Comparison of ENCODE assay signal across 1 cellular context in genomic region chr3:131072099-131072559, GRCh38.
TF ChIP-seq lines count a peak whose summit lies in the region.

No MANE protein-coding gene starts in this region.

TF ChIP-seq in K562, 482 proteins besides CTCF, POLR2A, EP300 and RAD21 (continued from another document and continues in another):
- TF ChIP-seq, protein P1, sequence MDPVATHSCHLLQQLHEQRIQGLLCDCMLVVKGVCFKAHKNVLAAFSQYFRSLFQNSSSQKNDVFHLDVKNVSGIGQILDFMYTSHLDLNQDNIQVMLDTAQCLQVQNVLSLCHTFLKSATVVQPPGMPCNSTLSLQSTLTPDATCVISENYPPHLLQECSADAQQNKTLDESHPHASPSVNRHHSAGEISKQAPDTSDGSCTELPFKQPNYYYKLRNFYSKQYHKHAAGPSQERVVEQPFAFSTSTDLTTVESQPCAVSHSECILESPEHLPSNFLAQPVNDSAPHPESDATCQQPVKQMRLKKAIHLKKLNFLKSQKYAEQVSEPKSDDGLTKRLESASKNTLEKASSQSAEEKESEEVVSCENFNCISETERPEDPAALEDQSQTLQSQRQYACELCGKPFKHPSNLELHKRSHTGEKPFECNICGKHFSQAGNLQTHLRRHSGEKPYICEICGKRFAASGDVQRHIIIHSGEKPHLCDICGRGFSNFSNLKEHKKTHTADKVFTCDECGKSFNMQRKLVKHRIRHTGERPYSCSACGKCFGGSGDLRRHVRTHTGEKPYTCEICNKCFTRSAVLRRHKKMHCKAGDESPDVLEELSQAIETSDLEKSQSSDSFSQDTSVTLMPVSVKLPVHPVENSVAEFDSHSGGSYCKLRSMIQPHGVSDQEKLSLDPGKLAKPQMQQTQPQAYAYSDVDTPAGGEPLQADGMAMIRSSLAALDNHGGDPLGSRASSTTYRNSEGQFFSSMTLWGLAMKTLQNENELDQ (CRISPR knock-in tag; IDR thresholded peaks at IDR 0.05; ENCODE audit: borderline replicate concordance) = no peak
- TF ChIP-seq, protein P2, sequence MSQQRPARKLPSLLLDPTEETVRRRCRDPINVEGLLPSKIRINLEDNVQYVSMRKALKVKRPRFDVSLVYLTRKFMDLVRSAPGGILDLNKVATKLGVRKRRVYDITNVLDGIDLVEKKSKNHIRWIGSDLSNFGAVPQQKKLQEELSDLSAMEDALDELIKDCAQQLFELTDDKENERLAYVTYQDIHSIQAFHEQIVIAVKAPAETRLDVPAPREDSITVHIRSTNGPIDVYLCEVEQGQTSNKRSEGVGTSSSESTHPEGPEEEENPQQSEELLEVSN (IDR thresholded peaks at IDR 0.05; ENCODE audit: borderline replicate concordance in 1 of 2, extremely low read depth in 1 of 2, insufficient read depth in 1 of 2, insufficient read length in 1 of 2, low read depth in 1 of 2, low read length in 1 of 2, poor library complexity in 1 of 2, severe bottlenecking in 1 of 2) = peak in 1 of 2 experiments; percentile 15
- TF ChIP-seq, protein P3, sequence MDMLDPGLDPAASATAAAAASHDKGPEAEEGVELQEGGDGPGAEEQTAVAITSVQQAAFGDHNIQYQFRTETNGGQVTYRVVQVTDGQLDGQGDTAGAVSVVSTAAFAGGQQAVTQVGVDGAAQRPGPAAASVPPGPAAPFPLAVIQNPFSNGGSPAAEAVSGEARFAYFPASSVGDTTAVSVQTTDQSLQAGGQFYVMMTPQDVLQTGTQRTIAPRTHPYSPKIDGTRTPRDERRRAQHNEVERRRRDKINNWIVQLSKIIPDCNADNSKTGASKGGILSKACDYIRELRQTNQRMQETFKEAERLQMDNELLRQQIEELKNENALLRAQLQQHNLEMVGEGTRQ (CRISPR knock-in tag; IDR thresholded peaks at IDR 0.05) = peak; percentile 72
- no peak for TF ChIP-seq XRCC5 (IDR thresholded peaks at IDR 0.05; ENCODE audit: low read depth, low read length)
- peak; percentile 84 for TF ChIP-seq JUND (IDR thresholded peaks at IDR 0.05; ENCODE audit: borderline replicate concordance, low read depth, low read length)
- peak; percentile 74; the same call in 2 of the 3 replicates for TF ChIP-seq JUND (tag; IDR thresholded peaks at IDR 0.05; ENCODE audit: borderline replicate concordance, low read depth, low read length)
- TF ChIP-seq, protein P4, sequence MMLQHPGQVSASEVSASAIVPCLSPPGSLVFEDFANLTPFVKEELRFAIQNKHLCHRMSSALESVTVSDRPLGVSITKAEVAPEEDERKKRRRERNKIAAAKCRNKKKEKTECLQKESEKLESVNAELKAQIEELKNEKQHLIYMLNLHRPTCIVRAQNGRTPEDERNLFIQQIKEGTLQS (IDR thresholded peaks at IDR 0.05) = peak; percentile 76
- TF ChIP-seq, protein P4 (CRISPR knock-in tag; conservative IDR thresholded peaks at IDR 0.05) = no peak
- peak; percentile 16; the same call in 1 of the 2 replicates for TF ChIP-seq MECOM (CRISPR knock-in tag; IDR thresholded peaks at IDR 0.05)
- peak; percentile 72 for TF ChIP-seq VEZF1 (CRISPR knock-in tag; IDR thresholded peaks at IDR 0.05)
- no peak for TF ChIP-seq ATF1 (CRISPR knock-in tag; IDR thresholded peaks at IDR 0.05)
- TF ChIP-seq ATF1 (tag; IDR thresholded peaks at IDR 0.05) = peak; percentile 33; the same call in 1 of the 2 replicates
- TF ChIP-seq NR2F6 (CRISPR knock-in tag; IDR thresholded peaks at IDR 0.05) = no peak
- no peak for TF ChIP-seq U2AF1 (optimal IDR thresholded peaks at IDR 0.05; ENCODE audit: low read depth, low read length)
- no peak for TF ChIP-seq ZNF57 (CRISPR knock-in tag; IDR thresholded peaks at IDR 0.05)
- TF ChIP-seq ZNF407 (IDR thresholded peaks at IDR 0.05; ENCODE audit: low read depth) = peak; percentile 65
- peak; percentile 64; the same call in 1 of the 2 replicates for TF ChIP-seq ZNF583 (CRISPR knock-in tag; IDR thresholded peaks at IDR 0.05)
- TF ChIP-seq DACH1 (IDR thresholded peaks at IDR 0.05; ENCODE audit: partially characterized antibody) = no peak
- TF ChIP-seq, protein P5, sequence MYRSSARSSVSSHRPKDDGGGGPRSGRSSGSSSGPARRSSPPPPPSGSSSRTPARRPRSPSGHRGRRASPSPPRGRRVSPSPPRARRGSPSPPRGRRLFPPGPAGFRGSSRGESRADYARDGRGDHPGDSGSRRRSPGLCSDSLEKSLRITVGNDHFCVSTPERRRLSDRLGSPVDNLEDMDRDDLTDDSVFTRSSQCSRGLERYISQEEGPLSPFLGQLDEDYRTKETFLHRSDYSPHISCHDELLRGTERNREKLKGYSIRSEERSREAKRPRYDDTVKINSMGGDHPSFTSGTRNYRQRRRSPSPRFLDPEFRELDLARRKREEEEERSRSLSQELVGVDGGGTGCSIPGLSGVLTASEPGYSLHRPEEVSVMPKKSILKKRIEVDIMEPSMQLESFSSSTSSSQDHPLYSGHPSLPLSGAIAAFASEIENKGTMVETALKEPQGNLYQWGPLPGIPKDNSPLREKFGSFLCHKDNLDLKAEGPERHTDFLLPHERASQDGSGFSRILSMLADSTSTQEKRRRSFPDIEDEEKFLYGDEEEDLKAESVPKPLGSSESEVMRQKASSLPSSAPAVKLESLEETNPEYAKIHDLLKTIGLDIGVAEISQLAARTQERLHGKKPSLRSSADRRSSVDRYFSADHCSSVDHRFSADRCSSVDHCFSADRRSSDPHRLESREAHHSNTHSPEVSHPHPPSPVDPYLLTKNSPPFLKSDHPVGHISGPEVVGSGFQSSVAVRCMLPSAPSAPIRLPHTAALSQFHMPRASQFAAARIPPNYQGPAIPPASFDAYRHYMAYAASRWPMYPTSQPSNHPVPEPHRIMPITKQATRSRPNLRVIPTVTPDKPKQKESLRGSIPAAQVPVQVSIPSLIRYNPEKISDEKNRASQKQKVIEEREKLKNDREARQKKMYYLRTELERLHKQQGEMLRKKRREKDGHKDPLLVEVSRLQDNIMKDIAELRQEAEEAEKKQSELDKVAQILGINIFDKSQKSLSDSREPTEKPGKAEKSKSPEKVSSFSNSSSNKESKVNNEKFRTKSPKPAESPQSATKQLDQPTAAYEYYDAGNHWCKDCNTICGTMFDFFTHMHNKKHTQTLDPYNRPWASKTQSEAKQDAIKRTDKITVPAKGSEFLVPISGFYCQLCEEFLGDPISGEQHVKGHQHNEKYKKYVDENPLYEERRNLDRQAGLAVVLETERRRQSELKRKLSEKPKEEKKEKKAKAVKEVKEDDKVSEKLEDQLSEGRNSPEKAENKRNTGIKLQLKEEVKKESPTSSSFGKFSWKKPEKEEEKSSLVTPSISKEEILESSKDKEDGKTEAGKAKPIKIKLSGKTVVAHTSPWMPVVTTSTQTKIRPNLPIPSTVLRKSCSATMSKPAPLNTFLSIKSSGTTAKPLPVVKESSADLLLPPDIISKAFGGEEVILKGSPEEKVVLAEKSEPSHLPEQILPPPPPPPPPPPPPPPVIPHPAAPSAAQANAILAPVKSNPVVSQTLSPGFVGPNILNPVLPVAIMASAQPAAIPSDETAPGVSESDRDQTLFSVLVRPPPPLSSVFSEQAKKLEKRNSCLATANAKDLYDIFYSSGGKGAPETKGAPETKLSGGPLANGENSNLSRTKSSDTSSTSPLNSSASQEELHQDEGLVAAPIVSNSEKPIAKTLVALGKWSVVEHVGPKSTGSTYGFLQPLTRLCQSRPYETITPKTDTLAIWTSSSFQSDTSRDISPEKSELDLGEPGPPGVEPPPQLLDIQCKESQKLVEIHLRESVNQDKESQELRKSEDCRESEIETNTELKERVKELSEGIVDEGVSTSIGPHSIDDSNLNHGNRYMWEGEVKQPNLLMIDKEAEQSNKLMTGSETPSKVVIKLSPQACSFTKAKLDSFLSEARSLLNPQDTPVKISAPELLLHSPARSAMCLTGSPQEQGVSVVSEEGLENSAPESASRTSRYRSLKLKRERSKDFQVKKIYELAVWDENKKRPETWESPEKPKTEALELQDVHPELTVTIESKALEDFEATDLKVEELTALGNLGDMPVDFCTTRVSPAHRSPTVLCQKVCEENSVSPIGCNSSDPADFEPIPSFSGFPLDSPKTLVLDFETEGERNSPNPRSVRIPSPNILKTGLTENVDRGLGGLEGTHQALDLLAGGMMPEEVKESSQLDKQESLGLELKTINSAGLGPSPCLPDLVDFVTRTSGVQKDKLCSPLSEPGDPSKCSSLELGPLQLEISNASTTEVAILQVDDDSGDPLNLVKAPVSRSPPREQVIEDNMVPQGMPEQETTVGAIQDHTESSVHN (IDR thresholded peaks at IDR 0.05; ENCODE audit: borderline replicate concordance in 1 of 2, low read depth in 1 of 2) = peak in 1 of 2 experiments; percentile 85; a peak in 2 of 4 replicates
- TF ChIP-seq SIN3B (IDR thresholded peaks at IDR 0.05; ENCODE audit: low read depth) = no peak
- TF ChIP-seq GATA2 (CRISPR knock-in tag; IDR thresholded peaks at IDR 0.05) = peak; percentile 73
- TF ChIP-seq RFX5 (IDR thresholded peaks at IDR 0.05; ENCODE audit: low read depth, low read length) = no peak
- TF ChIP-seq USF1 (CRISPR knock-in tag; IDR thresholded peaks at IDR 0.05) = peak; percentile 86
- TF ChIP-seq ZNF584 (CRISPR knock-in tag; IDR thresholded peaks at IDR 0.05; ENCODE audit: low read depth) = no peak; the same call in 1 of the 2 replicates
- TF ChIP-seq ZNF311 (CRISPR knock-in tag; IDR thresholded peaks at IDR 0.05) = no peak
- no peak for TF ChIP-seq TFE3 (CRISPR knock-in tag; IDR thresholded peaks at IDR 0.05)
